ENCODE assay signal across 9 cellular contexts in the genomic region with DNA sequence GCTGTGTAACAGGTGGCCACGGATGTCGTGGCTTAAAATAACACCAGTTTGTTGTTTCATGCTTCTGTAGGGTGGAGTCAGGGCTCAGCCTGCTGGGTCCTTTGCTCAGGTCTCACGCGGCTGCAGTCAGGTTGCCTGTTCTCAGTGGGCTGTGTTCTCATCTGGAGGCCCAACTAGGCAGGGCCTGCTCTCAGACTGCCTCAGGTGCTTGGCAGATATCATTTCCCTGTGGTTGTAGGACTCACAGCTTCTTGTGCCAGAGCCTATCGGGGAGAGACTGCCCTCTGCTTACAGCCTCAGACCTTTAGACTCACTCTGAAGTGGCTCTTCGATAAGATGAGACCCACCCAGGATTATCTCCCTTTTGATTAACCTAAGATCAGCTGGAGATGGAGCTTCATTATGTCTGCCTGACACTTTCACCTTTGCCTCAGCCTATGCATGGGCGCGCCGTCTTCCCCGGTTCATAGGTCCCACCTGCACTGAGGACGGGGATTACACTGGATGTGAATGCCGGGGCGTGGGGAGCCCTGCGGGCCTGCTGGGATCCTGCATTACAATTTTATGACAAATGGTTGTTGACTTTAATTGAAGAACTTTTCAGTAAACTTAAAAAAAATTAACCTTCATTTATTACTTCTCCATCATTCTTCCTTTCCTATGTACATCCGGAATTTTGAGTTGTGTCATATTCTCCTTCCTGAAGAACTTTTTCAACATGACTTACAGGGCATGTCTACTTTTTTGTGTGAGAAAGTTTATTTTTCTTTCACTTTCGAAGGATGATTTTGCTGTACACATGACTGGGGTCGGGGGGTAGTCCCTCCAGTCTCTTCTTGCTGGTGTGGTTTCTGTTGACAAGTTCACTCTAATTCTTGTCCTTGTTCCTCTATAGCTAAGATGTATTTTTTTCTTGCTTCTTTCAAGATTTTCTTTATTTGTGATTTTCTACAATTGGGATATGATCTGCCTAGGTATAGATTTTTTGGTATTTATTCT. TPM values are rescaled to one million over a fixed set of nuclear protein-coding genes. Genes with fewer than 3 reads are reported as not detected.
DNase-seq lines count a peak whose midpoint lies in the region; ATAC-seq and TF ChIP-seq lines count a peak whose summit lies in the region.
"Had no signal": no experiment of that assay in that cellular context is flagged by ENCODE, and none has a peak within 500 bp of the region (broad histone marks: within the 10 kb centered on the region; RNA-seq: fewer than 3 reads in every experiment).

No MANE protein-coding gene starts in this region.

- H3K4me3 ChIP-seq in BLaER1 treated with 17β-estradiol and CSF1 and Interleukin-3, amounts not matched to agents 10 nM and 100 nM, result peak overlapping the region in 6 of 10 experiments; percentile 5 to 27 (median 13); a peak in 6 of 20 replicates
- H3K4me3 ChIP-seq in choroid plexus epithelial cell (ENCODE audit: low read depth, low read length) (no peak overlapping the region), right atrium auricular region (no peak overlapping the region)

- H2AFZ ChIP-seq in H9 (ENCODE audit: low read length), result no peak overlapping the region

- H2BK5ac ChIP-seq in H9 (ENCODE audit: insufficient read length, low read length), result no peak overlapping the region

- TF ChIP-seq CTCF in choroid plexus epithelial cell (conservative IDR thresholded peaks at IDR 0.05; ENCODE audit: low read depth, low read length), result no peak
- TF ChIP-seq CTCF in right atrium auricular region (IDR thresholded peaks at IDR 0.05), result no peak
- TF ChIP-seq CTCF in H9 (conservative IDR thresholded peaks at IDR 0.05), result no peak

- no peak overlapping the region for H3T11ph ChIP-seq in H9 (ENCODE audit: low read length)

- H4K5ac ChIP-seq in H9 (ENCODE audit: insufficient read length, low read depth, low read length), result no peak overlapping the region

- H3K27ac Mint-ChIP-seq in H9, result no peak overlapping the region

- no peak overlapping the region for H4K8ac ChIP-seq in H9 (replicated peaks; ENCODE audit: insufficient read length, low read depth, low read length)

- peaks cover 72 to 97% (median 95%) of the 10 kb centered on the region in 10 experiments for H3K4me1 ChIP-seq in BLaER1 treated with 17β-estradiol and CSF1 and Interleukin-3, amounts not matched to agents 10 nM and 100 nM
- H3K4me1 ChIP-seq in right atrium auricular region (peaks cover 0 to 79% of the 10 kb centered on the region in 2 donors), H9 (ENCODE audit: insufficient read depth, low read length) (no peaks in the 10 kb centered on the region)

- H4K20me1 ChIP-seq in BLaER1 treated with 17β-estradiol and CSF1 and Interleukin-3, amounts not matched to agents 10 nM and 100 nM, result peaks cover 5 to 80% (median 26%) of the 10 kb centered on the region in 11 experiments; a peak in 15 of 22 replicates
- peaks cover 4% of the 10 kb centered on the region for H4K20me1 ChIP-seq in H9 (ENCODE audit: control insufficient read depth, insufficient read depth, insufficient read length)

- H3K4me1 Mint-ChIP-seq in H9, result peaks cover 13 to 14% of the 10 kb centered on the region in 2 experiments

- peaks cover 0 to 19% (median under 1%) of the 10 kb centered on the region in 11 experiments; a peak in 4 of 22 replicates for H3K36me3 ChIP-seq in BLaER1 treated with 17β-estradiol and CSF1 and Interleukin-3, amounts not matched to agents 10 nM and 100 nM
- H3K36me3 ChIP-seq in right atrium auricular region, result no peaks in the 10 kb centered on the region

- H2AK5ac ChIP-seq in H9 (ENCODE audit: insufficient read length, low read length), result no peak overlapping the region

- H3K79me2 ChIP-seq in H9 (ENCODE audit: insufficient read depth, low read length), result peaks cover 4% of the 10 kb centered on the region; the same call in 1 of the 2 replicates

- no peak overlapping the region for H3K56ac ChIP-seq in H9 (ENCODE audit: insufficient read length, low read depth, low read length)

- H2BK12ac ChIP-seq in H9 (ENCODE audit: insufficient read length, low read depth, low read length), result no peak overlapping the region

- no peak overlapping the region for H3K14ac ChIP-seq in H9 (ENCODE audit: insufficient read depth, low read length)

- H3K9ac ChIP-seq in BLaER1 treated with 17β-estradiol and CSF1 and Interleukin-3, amounts not matched to agents 10 nM and 100 nM, result peak overlapping the region in 9 of 11 experiments; percentile 16 to 74 (median 69); a peak in 17 of 22 replicates
- no peak overlapping the region for H3K9ac ChIP-seq in H9 (ENCODE audit: extremely low read depth, insufficient read length, low read length)

- peak overlapping the region in 10 of 11 experiments; percentile 28 to 99 (median 97); a peak in 19 of 22 replicates for H3K27ac ChIP-seq in BLaER1 treated with 17β-estradiol and CSF1 and Interleukin-3, amounts not matched to agents 10 nM and 100 nM
- H3K27ac ChIP-seq in right atrium auricular region (peak overlapping the region in 1 of 2 donors; percentile 70), H9 (ENCODE audit: insufficient read length, low read depth, low read length) (no peak overlapping the region)
- H3K27ac ChIP-seq: VCaP had no signal

- H3K27me3 Mint-ChIP-seq in H9 (ENCODE audit: low read depth), result peaks cover 10% of the 10 kb centered on the region; the same call in 1 of the 2 replicates

- H2BK120ac ChIP-seq in H9 (ENCODE audit: low read depth, low read length, poor library complexity, severe bottlenecking), result no peak overlapping the region

- peaks cover under 1 to 42% (median 10%) of the 10 kb centered on the region in 11 experiments; a peak in 15 of 22 replicates for H3K9me3 ChIP-seq in BLaER1 treated with 17β-estradiol and CSF1 and Interleukin-3, amounts not matched to agents 10 nM and 100 nM (replicated peaks in 1 of 11)
- H3K9me3 ChIP-seq in right atrium auricular region (peaks cover 0 to 4% of the 10 kb centered on the region in 2 donors), H9 (ENCODE audit: control insufficient read depth, low read depth, low read length) (no peaks in the 10 kb centered on the region)

- H3K4me2 ChIP-seq in BLaER1 treated with 17β-estradiol and CSF1 and Interleukin-3, amounts not matched to agents 10 nM and 100 nM, result peak overlapping the region; percentile 52 to 97 (median 87)
- H3K4me2 ChIP-seq in H9 (ENCODE audit: insufficient read depth, insufficient read length, low read length), result no peak overlapping the region

- H3K23me2 ChIP-seq in H9 (ENCODE audit: insufficient read length, low read depth, low read length, poor library complexity, severe bottlenecking), result no peaks in the 10 kb centered on the region

- no peaks in the 10 kb centered on the region for H3K79me1 ChIP-seq in H9 (ENCODE audit: insufficient read depth, low read depth, low read length, poor library complexity, severe bottlenecking)

- H2BK20ac ChIP-seq in H9 (ENCODE audit: low read depth, low read length, poor library complexity, severe bottlenecking), result no peak overlapping the region

- peaks cover 5 to 6% of the 10 kb centered on the region in 2 experiments; a peak in 2 of 5 replicates for H3K9me3 Mint-ChIP-seq in H9

- no peak overlapping the region for H2BK15ac ChIP-seq in H9 (ENCODE audit: low read depth, low read length)

- H3K27me3 ChIP-seq in BLaER1 treated with 17β-estradiol and CSF1 and Interleukin-3, amounts not matched to agents 10 nM and 100 nM, result peaks cover 0 to 61% (median 0%) of the 10 kb centered on the region in 11 experiments; a peak in 4 of 22 replicates
- H3K27me3 ChIP-seq in right atrium auricular region (no peaks in the 10 kb centered on the region), H9 (ENCODE audit: insufficient read depth, low read length) (no peaks in the 10 kb centered on the region)

- ATAC-seq in GM19324 (IDR thresholded peaks at IDR 0.05; ENCODE audit: low FRiP score, unreplicated experiment), result peak; percentile 61
- peak; percentile 65 for ATAC-seq in HG03175 (IDR thresholded peaks at IDR 0.05; ENCODE audit: unreplicated experiment)

- DNase-seq in choroid plexus epithelial cell (ENCODE audit: low read depth) (peak; percentile 65), AG20443 (ENCODE audit: low spot score) (no peak), right atrium auricular region (ENCODE audit: low spot score) (no peak), T1000 (lab: John Stamatoyannopoulos, UW) (no peak), H9 (no peak)

- H3K4ac ChIP-seq in H9 (ENCODE audit: low read depth, low read length), result no peak overlapping the region

- H3K18ac ChIP-seq in H9 (ENCODE audit: insufficient read length, low read depth, low read length), result no peak overlapping the region

- H3K4me3 Mint-ChIP-seq in H9, result no peak overlapping the region

- no peaks in the 10 kb centered on the region; a peak in 1 of 7 replicates for H3K36me3 Mint-ChIP-seq in H9 (ENCODE audit: insufficient read depth in 1 of 3, low read depth in 3 of 3)

- H4K91ac ChIP-seq in H9 (ENCODE audit: insufficient read length, low read depth, low read length), result no peak overlapping the region

- no CpG with 5 or more reads among the region's 17 CpGs for WGBS in H9 (ENCODE audit: extremely low coverage, insufficient read length, low lambda C conversion rate)

- no peak overlapping the region for H3K23ac ChIP-seq in H9 (ENCODE audit: insufficient read length, low read depth, low read length)

RNA-seq across cellular contexts. Expression of a gene that starts 55.5 kb away (rescaled TPM):
- total RNA-seq in right atrium auricular region (100 to 1,000 TPM; 116 to 143 TPM), H9 (2021) (17.7 and 19.1 TPM in 2 replicates)

Comparison
In these comparisons a context has a peak if more than half of its experiments do, and no peak if none do; other contexts are left out.
1. H3K4me3 ChIP-seq: peak in BLaER1 treated with 17β-estradiol and CSF1 and Interleukin-3, amounts not matched to agents 10 nM and 100 nM (6 of 10); none in choroid plexus epithelial cell (single experiment) and right atrium auricular region (0 of 2).